ENCODE assay signal across 20 cellular contexts in the genomic region with DNA sequence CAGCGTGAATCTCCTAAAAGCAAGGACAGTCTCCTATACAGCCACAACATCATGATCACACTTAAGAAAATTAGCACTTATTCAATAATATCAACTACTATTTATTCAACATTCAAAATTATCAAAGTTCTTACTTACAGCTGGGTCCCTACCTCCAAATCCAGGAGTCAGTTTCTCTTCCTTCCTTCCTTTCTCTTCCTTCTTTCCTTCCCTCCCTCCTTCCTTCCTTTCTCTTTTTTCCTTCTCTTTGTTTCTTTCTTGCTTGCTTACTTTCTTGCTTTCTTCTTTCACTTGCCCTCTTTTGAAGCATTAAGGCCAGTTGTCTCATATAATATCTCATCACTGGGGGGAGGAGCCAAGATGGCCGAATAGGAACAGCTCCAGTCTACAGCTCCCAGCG.
A peak's percentile ranks its signal among the peaks of the same experiment; 100 is the strongest.
DNase-seq lines count a peak whose midpoint lies in the region; FAIRE-seq and TF ChIP-seq lines count a peak whose summit lies in the region.
"Had no signal": no experiment of that assay in that cellular context is flagged by ENCODE, and none has a peak within 500 bp of the region (broad histone marks: within the 10 kb centered on the region; RNA-seq: fewer than 3 reads in every experiment).

No MANE protein-coding gene starts in this region.

- no peak overlapping the region for H2BK20ac ChIP-seq in H1 (ENCODE audit: low read length)

- H2AFZ ChIP-seq in H1 (ENCODE audit: low read length): 0 out of 2 replicates have a peak overlapping the region, but pooled peaks have one; percentile 29
- no peak overlapping the region for H2AFZ ChIP-seq in mammary epithelial cell (ENCODE audit: low read depth, low read length)

- H2BK15ac ChIP-seq in H1 (ENCODE audit: low read length): no peak overlapping the region

- TF ChIP-seq CTCF in H1 (IDR thresholded peaks at IDR 0.05; ENCODE audit: control extremely low read depth in 1 of 3, insufficient read depth in 1 of 3, low read depth in 1 of 3, low read length in 3 of 3) (no peak), progenitor cell of endocrine pancreas (IDR thresholded peaks at IDR 0.05; ENCODE audit: unreplicated experiment) (no peak), mammary epithelial cell (conservative IDR thresholded peaks at IDR 0.05 in 1 of 2, IDR thresholded peaks at IDR 0.05 in 1 of 2; ENCODE audit: extremely low read depth in 1 of 2, insufficient read depth in 1 of 2, low read depth in 1 of 2, low read length in 2 of 2) (no peak)

- no peaks in the 10 kb centered on the region for H3K79me1 ChIP-seq in H1 (ENCODE audit: low read depth, low read length)

- no peaks in the 10 kb centered on the region for H3K23me2 ChIP-seq in H1 (ENCODE audit: low read depth, low read length)

- no peak overlapping the region for H3K4me2 ChIP-seq in H1 (ENCODE audit: insufficient read depth in 1 of 2, low read depth in 2 of 2, low read length in 2 of 2)
- no peak overlapping the region for H3K4me2 ChIP-seq in mammary epithelial cell (ENCODE audit: insufficient read depth, low read depth, low read length)
- H3K4me2 ChIP-seq: A549, BLaER1 had no signal

- peaks cover 15% of the 10 kb centered on the region for H3K9me3 Mint-ChIP-seq in progenitor cell of endocrine pancreas (ENCODE audit: low read depth)
- H3K9me3 Mint-ChIP-seq: CD8-positive, alpha-beta T cell had no signal

- H3K4me3 Mint-ChIP-seq in progenitor cell of endocrine pancreas (ENCODE audit: low read depth): peak overlapping the region; percentile 18
- H3K4me3 Mint-ChIP-seq: CD14-positive monocyte; CD8-positive, alpha-beta T cell had no signal

- H3K27me3 ChIP-seq in HUES6 (ENCODE audit: control insufficient read depth, insufficient read depth, low read length) (no peaks in the 10 kb centered on the region), H1 (replicated peaks in 1 of 4; ENCODE audit: control insufficient read depth in 3 of 4, extremely low read depth in 1 of 4, insufficient read depth in 3 of 4, low read length in 3 of 4) (no peaks in the 10 kb centered on the region), mammary epithelial cell (ENCODE audit: insufficient read depth, low read length) (no peaks in the 10 kb centered on the region)
- H3K27me3 ChIP-seq: BLaER1 had no signal

- DNase-seq in H1 (ENCODE audit: low read depth in 1 of 2, low spot score in 2 of 2) (no peak), progenitor cell of endocrine pancreas (ENCODE audit: low spot score, unreplicated experiment) (no peak), SKM-1 (lab: John Stamatoyannopoulos, UW; ENCODE audit: unreplicated experiment) (no peak), NCI-H2171 treated with DMSO at 0.1 percent for 48 hours (lab: John Stamatoyannopoulos, UW) (no peak), mammary epithelial cell (no peak)
- DNase-seq: Caco-2; CD8-positive, alpha-beta T cell; DMS79; GF-D8; GOT3; IMR-90; KBM-7 had no signal

- H2BK120ac ChIP-seq in H1 (replicated peaks; ENCODE audit: low read depth, low read length): no peak overlapping the region

- no peak for TF ChIP-seq RAD21 in H1 (IDR thresholded peaks at IDR 0.05 in 1 of 2, conservative IDR thresholded peaks at IDR 0.05 in 1 of 2; ENCODE audit: low read depth in 2 of 2, low read length in 2 of 2)

- intact Hi-C loops in mammary epithelial cell (cut with micrococcal nuclease): no loop called here

- H3K27ac ChIP-seq in HUES6 (ENCODE audit: low read depth, low read length): no peak overlapping the region
- H3K27ac ChIP-seq in H1 (ENCODE audit: low read depth, low read length): no peak overlapping the region
- H3K27ac ChIP-seq in mammary epithelial cell (ENCODE audit: insufficient read depth, low read depth, low read length): no peak overlapping the region
- H3K27ac ChIP-seq: 22Rv1, A549, BLaER1 had no signal

- H4K20me1 ChIP-seq in H1 (replicated peaks in 1 of 2; ENCODE audit: control insufficient read depth in 1 of 2, insufficient read depth in 2 of 2, low read length in 2 of 2) (no peaks in the 10 kb centered on the region), mammary epithelial cell (ENCODE audit: insufficient read depth, low read length) (no peaks in the 10 kb centered on the region)
- H4K20me1 ChIP-seq: BLaER1 had no signal

- CTCF ChIA-PET in H1 (lab: Charles Lee; ENCODE audit: partially characterized antibody) (interaction anchor here (0.8 kb wide), 1 partner anchor 562 kb away, joined by 3 read pairs; no protein-coding TSS in a partner anchor), mammary epithelial cell (lab: Charles Lee; ENCODE audit: low non-redundant PET) (no interaction called here)

- H3K36me3 ChIP-seq in ES-I3 (ENCODE audit: insufficient read depth, low read length) (no peaks in the 10 kb centered on the region), HUES6 (ENCODE audit: control insufficient read depth, insufficient read depth, low read length) (no peaks in the 10 kb centered on the region), H1 (ENCODE audit: control insufficient read depth in 2 of 4, insufficient read depth in 4 of 4, low read length in 3 of 4) (no peaks in the 10 kb centered on the region), mammary epithelial cell (ENCODE audit: insufficient read depth, low read length) (no peaks in the 10 kb centered on the region)
- H3K36me3 ChIP-seq: BLaER1, HAP-1 had no signal

- BruUV-seq in mammary epithelial cell (replicated peaks; lab: Mats Ljungman, UMichigan): no TSS peak

- no peak overlapping the region for H2AK5ac ChIP-seq in H1 (ENCODE audit: low read depth, low read length)

- no peak for TF ChIP-seq POLR2A in H1 (IDR thresholded peaks at IDR 0.05; ENCODE audit: control extremely low read depth in 1 of 2, low read depth in 2 of 2, low read length in 2 of 2)

- no peak overlapping the region for H3K18ac ChIP-seq in H1 (ENCODE audit: extremely low read depth, low read length)

- H3K9ac ChIP-seq in ES-I3 (ENCODE audit: low read depth, low read length) (peak overlapping the region; percentile 31; the same call in 1 of the 2 replicates), HUES6 (ENCODE audit: low read length) (no peak overlapping the region), H1 (replicated peaks in 1 of 4; ENCODE audit: extremely low read depth in 1 of 4, low read depth in 3 of 4, low read length in 3 of 4) (no peak overlapping the region), mammary epithelial cell (ENCODE audit: insufficient read depth, low read length) (no peak overlapping the region)
- H3K9ac ChIP-seq: BLaER1 had no signal

- in situ Hi-C loops in mammary epithelial cell (cut with MboI; ENCODE audit: low sequenced_read_pairs in 2 of 2): loop anchor here in 1 of 2 donors (25.0 kb wide), 1 partner anchor 1660 kb away; no protein-coding TSS in a partner anchor

- H3K27me3 Mint-ChIP-seq in progenitor cell of endocrine pancreas: no peaks in the 10 kb centered on the region

- FAIRE-seq in H1 (lab: Jason Lieb, UNC): no peak
- FAIRE-seq: A549, D721Med had no signal

- H3K36me3 Mint-ChIP-seq in progenitor cell of endocrine pancreas (ENCODE audit: insufficient read depth): peaks cover 8% of the 10 kb centered on the region
- H3K36me3 Mint-ChIP-seq: CD14-positive monocyte; CD8-positive, alpha-beta T cell had no signal

- no peak overlapping the region for H2BK12ac ChIP-seq in H1 (ENCODE audit: low read depth, low read length)

- no peaks in the 10 kb centered on the region for H3K79me2 ChIP-seq in H1 (ENCODE audit: control insufficient read depth in 1 of 2, insufficient read depth in 2 of 2, low read length in 2 of 2)
- H3K79me2 ChIP-seq in mammary epithelial cell (ENCODE audit: insufficient read depth, low read length): no peaks in the 10 kb centered on the region

- no peak overlapping the region for H3K23ac ChIP-seq in H1 (ENCODE audit: insufficient read length)

- H4K5ac ChIP-seq in H1 (ENCODE audit: insufficient read length, low read depth, low read length): no peak overlapping the region

- no peaks in the 10 kb centered on the region for H3K9me3 ChIP-seq in ES-I3 (ENCODE audit: control insufficient read depth, insufficient read depth, low read length)
- no peaks in the 10 kb centered on the region for H3K9me3 ChIP-seq in HUES6 (ENCODE audit: control insufficient read depth, insufficient read depth, low read depth, low read length)
- no peaks in the 10 kb centered on the region for H3K9me3 ChIP-seq in H1 (ENCODE audit: insufficient read depth in 2 of 2, low read depth in 1 of 2, low read length in 1 of 2)
- no peaks in the 10 kb centered on the region for H3K9me3 ChIP-seq in mammary epithelial cell (replicated peaks; ENCODE audit: insufficient read depth, low read length)
- H3K9me3 ChIP-seq: A549, BLaER1, Caco-2, HAP-1 had no signal

- peak overlapping the region; percentile 38 for H3K27ac Mint-ChIP-seq in progenitor cell of endocrine pancreas
- H3K27ac Mint-ChIP-seq: CD14-positive monocyte; CD8-positive, alpha-beta T cell had no signal

- no peak overlapping the region for H3K4ac ChIP-seq in H1 (replicated peaks; ENCODE audit: insufficient read length, low read depth, low read length)

- POLR2A ChIA-PET in H1 (lab: Charles Lee; ENCODE audit: partially characterized antibody): no interaction called here

- no peak overlapping the region for H3K14ac ChIP-seq in H1 (ENCODE audit: insufficient read length)

- no peak overlapping the region for H4K91ac ChIP-seq in H1 (replicated peaks; ENCODE audit: insufficient read length, low read length)

- no peaks in the 10 kb centered on the region for H3K4me1 ChIP-seq in ES-I3 (ENCODE audit: insufficient read depth, low read length)
- no peaks in the 10 kb centered on the region for H3K4me1 ChIP-seq in HUES6 (ENCODE audit: control insufficient read depth, insufficient read depth, low read length)
- H3K4me1 ChIP-seq in H1 (replicated peaks in 1 of 4; ENCODE audit: control insufficient read depth in 3 of 4, insufficient read depth in 4 of 4, low read length in 3 of 4): no peaks in the 10 kb centered on the region
- no peaks in the 10 kb centered on the region for H3K4me1 ChIP-seq in mammary epithelial cell (ENCODE audit: insufficient read depth, low read length)
- H3K4me1 ChIP-seq: A549, BLaER1, Caco-2, HAP-1 had no signal

- no peak overlapping the region for H4K8ac ChIP-seq in H1 (ENCODE audit: extremely low read depth, insufficient read depth, low read length)

- H2BK5ac ChIP-seq in H1 (ENCODE audit: low read depth, low read length): no peak overlapping the region

- 87% methylated on average over 3 of the region's 3 CpGs; no CpG with 5 or more reads in 1 of the 2 experiments for WGBS in H1 (ENCODE audit: extremely low coverage in 1 of 2, insufficient coverage in 1 of 2, insufficient read length in 1 of 2, insufficient replicate concordance in 2 of 2, low coverage in 1 of 2, low lambda C conversion rate in 2 of 2, missing lambda C conversion rate in 1 of 2), 2 experiments
- 93% methylated on average over 3 of the region's 3 CpGs for WGBS in mammary epithelial cell (ENCODE audit: low coverage, missing lambda C conversion rate)

- TF ChIP-seq EP300 in H1 (IDR thresholded peaks at IDR 0.05; ENCODE audit: borderline replicate concordance in 1 of 2, low read depth in 2 of 2, low read length in 2 of 2): no peak

- no peak overlapping the region for H3K56ac ChIP-seq in H1 (replicated peaks; ENCODE audit: insufficient read length, low read depth, low read length)

- H3K4me3 ChIP-seq in HUES6 (ENCODE audit: low read depth, low read length) (peak overlapping the region; percentile 37; the same call in 1 of the 2 replicates), H1 (ENCODE audit: extremely low read depth in 1 of 4, insufficient read depth in 2 of 4, low read depth in 3 of 4, low read length in 4 of 4) (no peak overlapping the region; a peak in 1 of 8 replicates), mammary epithelial cell (replicated peaks in 1 of 3; ENCODE audit: insufficient read depth in 1 of 3, low read depth in 2 of 3, low read length in 3 of 3) (no peak overlapping the region)
- H3K4me3 ChIP-seq: A549, BLaER1, HAP-1 had no signal

- dilution Hi-C loops in mammary epithelial cell (cut with HindIII; ENCODE audit: low sequenced_read_pairs): no loop called here

- peaks cover 10% of the 10 kb centered on the region for H3K4me1 Mint-ChIP-seq in progenitor cell of endocrine pancreas (ENCODE audit: low read depth)
- H3K4me1 Mint-ChIP-seq: CD14-positive monocyte had no signal
